Comparison of ENCODE assay signal across 27 cellular contexts in the genomic region with DNA sequence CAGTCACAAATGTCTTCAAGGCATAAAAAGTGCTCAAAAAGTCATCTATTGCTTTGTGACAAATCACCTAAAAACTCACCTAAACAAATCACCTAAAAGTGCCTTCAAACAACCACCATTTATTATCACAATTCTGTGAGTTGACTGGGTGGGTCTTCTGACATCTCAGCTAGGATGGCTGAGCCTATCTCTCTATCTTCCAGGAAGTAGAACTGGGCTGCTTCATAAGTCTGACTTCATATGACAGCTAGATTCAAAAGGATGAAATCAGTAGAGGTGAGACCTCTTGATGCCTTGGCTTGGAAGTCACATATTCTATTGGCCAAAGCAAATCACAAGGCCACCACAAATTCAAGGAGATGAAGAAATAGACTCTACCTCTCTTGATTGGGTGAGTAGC.
"Had no signal": no experiment of that assay in that cellular context is flagged by ENCODE, and none has a peak within 500 bp of the region (broad histone marks: within the 10 kb centered on the region; RNA-seq: fewer than 3 reads in every experiment).

No MANE protein-coding gene starts in this region.

- H3K79me2 ChIP-seq: parathyroid adenoma had no signal

- H3K36me3 Mint-ChIP-seq: neural progenitor cell; stimulated activated effector memory CD8-positive, alpha-beta T cell treated with anti-CD3 and anti-CD28 coated beads, Interleukin-12 subunit alpha, Interleukin-12 subunit beta, amount 100 ng/mL, for 72 hours; stimulated activated naive B cell treated with anti-CD40 and anti-IgM and Interleukin-4, amounts not matched to agents 10 μg/mL and 1 μg/mL and 100 μg/mL, for 72 hours had no signal

- DNase-seq: occipital lobe; ovary; posterior cingulate gyrus; psoas muscle; right cardiac atrium; right lobe of liver; sigmoid colon; small intestine; stimulated activated CD4-positive, alpha-beta T cell treated with anti-CD3 and anti-CD28 coated beads, Interleukin-15, amount 100 ng/mL, for 24 hours; stimulated activated CD4-positive, alpha-beta T cell treated with anti-CD3 and anti-CD28 coated beads, Interleukin-2, amount 100 ng/mL, for 24 hours; stimulated activated CD4-positive, alpha-beta T cell treated with anti-CD3 and anti-CD28 coated beads, Interleukin-2, amount 100 ng/mL, for 48 hours; stimulated activated CD4-positive, alpha-beta T cell treated with anti-CD3 and anti-CD28 coated beads, Interleukin-4, amount 100 ng/mL, for 24 hours; stimulated activated naive B cell treated with anti-CD40 and anti-IgM and Interleukin-4, amounts not matched to agents 10 μg/mL and 1 μg/mL and 100 μg/mL, for 72 hours; stimulated activated naive CD4-positive, alpha-beta T cell treated with Interleukin-2 at 50 U/mL for 16 hours; stomach; thyroid gland; trophoblast cell; upper lobe of left lung had no signal

- H3K4me3 Mint-ChIP-seq: nephron; neural progenitor cell; stimulated activated effector memory CD8-positive, alpha-beta T cell treated with anti-CD3 and anti-CD28 coated beads, Interleukin-12 subunit alpha, Interleukin-12 subunit beta, amount 100 ng/mL, for 72 hours; stimulated activated naive B cell treated with anti-CD40 and anti-IgM and Interleukin-4, amounts not matched to agents 10 μg/mL and 1 μg/mL and 100 μg/mL, for 72 hours; stimulated activated naive CD8-positive, alpha-beta T cell treated with anti-CD3 and anti-CD28 coated beads, Interleukin-15, Interleukin-2, amounts not matched to agents 100 ng/mL and 50 ng/mL, for 24 hours had no signal

- ATAC-seq: psoas muscle; right cardiac atrium; right lobe of liver; stimulated activated effector memory CD8-positive, alpha-beta T cell treated with anti-CD3 and anti-CD28 coated beads, Interleukin-12 subunit alpha, Interleukin-12 subunit beta, amount 100 ng/mL, for 72 hours; stimulated activated naive B cell treated with anti-CD40 and anti-IgM and Interleukin-4, amounts not matched to agents 10 μg/mL and 1 μg/mL and 100 μg/mL, for 72 hours had no signal

- H3K4me2 ChIP-seq: neural progenitor cell had no signal

- H3K27me3 Mint-ChIP-seq: progenitor cell of endocrine pancreas; stimulated activated naive B cell treated with anti-CD40 and anti-IgM and Interleukin-4, amounts not matched to agents 10 μg/mL and 1 μg/mL and 100 μg/mL, for 72 hours; stimulated activated naive CD8-positive, alpha-beta T cell treated with anti-CD3 and anti-CD28 coated beads, Interleukin-15, Interleukin-2, amounts not matched to agents 100 ng/mL and 50 ng/mL, for 24 hours had no signal

- H3K4me3 ChIP-seq: neural progenitor cell, ovary, psoas muscle, right lobe of liver, sigmoid colon, stomach, thoracic aorta, thyroid gland, tibial nerve, upper lobe of left lung, vagina had no signal

- H3K9ac ChIP-seq: neural progenitor cell, parathyroid adenoma had no signal

- H3K9me3 Mint-ChIP-seq: nephron; neural progenitor cell; stimulated activated effector memory CD8-positive, alpha-beta T cell treated with anti-CD3 and anti-CD28 coated beads, Interleukin-12 subunit alpha, Interleukin-12 subunit beta, amount 100 ng/mL, for 72 hours; stimulated activated naive B cell treated with anti-CD40 and anti-IgM and Interleukin-4, amounts not matched to agents 10 μg/mL and 1 μg/mL and 100 μg/mL, for 72 hours; stimulated activated naive CD8-positive, alpha-beta T cell treated with anti-CD3 and anti-CD28 coated beads, Interleukin-15, Interleukin-2, amounts not matched to agents 100 ng/mL and 50 ng/mL, for 24 hours had no signal

- H3K27me3 ChIP-seq: neural progenitor cell, ovary, right lobe of liver, sigmoid colon, stomach, thyroid gland, tibial nerve, upper lobe of left lung, vagina had no signal

- H2AFZ ChIP-seq: neural progenitor cell, parathyroid adenoma had no signal

- H3K4me1 ChIP-seq: neural progenitor cell, parathyroid adenoma, psoas muscle, right lobe of liver, sigmoid colon, stomach, thyroid gland, tibial nerve, upper lobe of left lung, vagina had no signal

- H3K4me1 Mint-ChIP-seq: nephron, neural progenitor cell had no signal

- H3K9me3 ChIP-seq: ovary, psoas muscle, right lobe of liver, sigmoid colon, stomach, thoracic aorta, thyroid gland, tibial nerve, upper lobe of left lung, vagina had no signal

- H3K36me3 ChIP-seq: neural progenitor cell, ovary, right lobe of liver, sigmoid colon, stomach, thoracic aorta, thyroid gland, tibial nerve, upper lobe of left lung, vagina had no signal

- H3K27ac Mint-ChIP-seq: nephron; neural progenitor cell; progenitor cell of endocrine pancreas; stimulated activated effector memory CD8-positive, alpha-beta T cell treated with anti-CD3 and anti-CD28 coated beads, Interleukin-12 subunit alpha, Interleukin-12 subunit beta, amount 100 ng/mL, for 72 hours; stimulated activated naive B cell treated with anti-CD40 and anti-IgM and Interleukin-4, amounts not matched to agents 10 μg/mL and 1 μg/mL and 100 μg/mL, for 72 hours; stimulated activated naive CD8-positive, alpha-beta T cell treated with anti-CD3 and anti-CD28 coated beads, Interleukin-15, Interleukin-2, amounts not matched to agents 100 ng/mL and 50 ng/mL, for 24 hours had no signal

- H3K27ac ChIP-seq: neural progenitor cell, ovary, parathyroid adenoma, psoas muscle, right lobe of liver, sigmoid colon, stomach, thoracic aorta, thyroid gland, tibial nerve, upper lobe of left lung, vagina had no signal
